In genomic region chr13:40672310-40673060, GRCh38 we compare ENCODE assay signal across 8 cellular contexts.
A peak's percentile ranks its signal among the peaks of the same experiment; 100 is the strongest.
DNase-seq lines count a peak whose midpoint lies in the region; ATAC-seq and TF ChIP-seq lines count a peak whose summit lies in the region.

No MANE protein-coding gene starts in this region.

- H3K4me2 ChIP-seq in parathyroid adenoma (ENCODE audit: low read length) = peak overlapping the region; percentile 16

- no peaks in the 10 kb centered on the region for H3K79me2 ChIP-seq in parathyroid adenoma

- ATAC-seq in HG03039 (IDR thresholded peaks at IDR 0.05; ENCODE audit: unreplicated experiment) (no peak), GM18861 (IDR thresholded peaks at IDR 0.05; ENCODE audit: unreplicated experiment) (no peak), GM21526 (IDR thresholded peaks at IDR 0.05; ENCODE audit: low FRiP score, unreplicated experiment) (no peak)

- no peak overlapping the region for H2AFZ ChIP-seq in parathyroid adenoma

- no peaks in the 10 kb centered on the region for H3K36me3 ChIP-seq in brain microvascular endothelial cell (replicated peaks)
- H3K36me3 ChIP-seq in parathyroid adenoma (ENCODE audit: control insufficient read depth, insufficient read depth, low read length) = no peaks in the 10 kb centered on the region

- no peaks in the 10 kb centered on the region for H3K4me1 ChIP-seq in parathyroid adenoma

- H3K27me3 ChIP-seq in brain microvascular endothelial cell (replicated peaks) = no peaks in the 10 kb centered on the region
- H3K27me3 ChIP-seq in parathyroid adenoma (ENCODE audit: control insufficient read depth, insufficient read depth, low read length) = no peaks in the 10 kb centered on the region

- no peaks in the 10 kb centered on the region for H3K9me3 ChIP-seq in parathyroid adenoma (ENCODE audit: control insufficient read depth, low read length)

- H3K4me3 ChIP-seq in brain microvascular endothelial cell (ENCODE audit: low read depth, low read length) (no peak overlapping the region), parathyroid adenoma (ENCODE audit: low read depth, low read length) (no peak overlapping the region)

- in situ Hi-C loops in brain microvascular endothelial cell (cut with HindIII; ENCODE audit: low pct_ligation_motif_present, low sequenced_read_pairs) = no loop called here

- DNase-seq in NCI-H1436 (lab: John Stamatoyannopoulos, UW) (peak; percentile 42), NCI-H1436 treated with DMSO at 0.1 percent for 48 hours (lab: John Stamatoyannopoulos, UW) (no peak), NCI-H2196 (lab: John Stamatoyannopoulos, UW; ENCODE audit: unreplicated experiment) (peak; percentile 38), brain microvascular endothelial cell (peak; percentile 73)

- H3K9ac ChIP-seq in parathyroid adenoma = no peak overlapping the region

- H3K27ac ChIP-seq in brain microvascular endothelial cell (peak overlapping the region; percentile 57), parathyroid adenoma (no peak overlapping the region)

- TF ChIP-seq CTCF in brain microvascular endothelial cell (IDR thresholded peaks at IDR 0.05; ENCODE audit: low read depth, low read length, missing control alignments) (no peak), parathyroid adenoma (IDR thresholded peaks at IDR 0.05) (no peak)
